ENCODE assay signal across 14 cellular contexts in genomic region chr3:12289562-12289961, GRCh38. TPM values are rescaled to one million over a fixed set of nuclear protein-coding genes. Genes with fewer than 3 reads are reported as not detected.
DNase-seq lines count a peak whose midpoint lies in the region; ATAC-seq and TF ChIP-seq lines count a peak whose summit lies in the region.
"Had no signal": no experiment of that assay in that cellular context is flagged by ENCODE, and none has a peak within 500 bp of the region (broad histone marks: within the 10 kb centered on the region; RNA-seq: fewer than 3 reads in every experiment).

No MANE protein-coding gene starts in this region.

- no peak for TF ChIP-seq POLR2A in stomach (IDR thresholded peaks at IDR 0.05)

- WGBS in stomach, 5 donors: 26 to 43% (median 34%) methylated on average over 2 of the region's 2 CpGs

- H3K9ac ChIP-seq in Karpas-422 (ENCODE audit: low read length): no peak overlapping the region

- peak overlapping the region; percentile 65 to 86 (median 79) for H3K4me3 Mint-ChIP-seq in brain

- no peak for TF ChIP-seq EP300 in stomach (IDR thresholded peaks at IDR 0.05)

- no peak overlapping the region for H2AFZ ChIP-seq in Karpas-422 (ENCODE audit: low read length)

- H3K36me3 ChIP-seq in Karpas-422 (ENCODE audit: insufficient read depth, low read length) (no peaks in the 10 kb centered on the region), lower lobe of right lung (no peaks in the 10 kb centered on the region), stomach (no peaks in the 10 kb centered on the region)
- H3K36me3 ChIP-seq: esophagus squamous epithelium had no signal

- no peaks in the 10 kb centered on the region for H4K20me1 ChIP-seq in Karpas-422 (ENCODE audit: insufficient read depth, low read depth, low read length)

- H3K4me3 ChIP-seq in Karpas-422 (ENCODE audit: low read length) (no peak overlapping the region), lower lobe of right lung (peak overlapping the region; percentile 75), stomach (peak overlapping the region in 3 of 4 donors; percentile 76 to 88 (median 77))

- no peaks in the 10 kb centered on the region; the same call in 1 of the 2 replicates for H3K27me3 ChIP-seq in Karpas-422 (ENCODE audit: low read length)
- peaks cover 25% of the 10 kb centered on the region for H3K27me3 ChIP-seq in lower lobe of right lung (ENCODE audit: low read depth)
- H3K27me3 ChIP-seq in stomach: peaks cover 0 to 32% (median 0%) of the 10 kb centered on the region in 3 donors

- H3K9me2 ChIP-seq in Karpas-422 (replicated peaks; ENCODE audit: insufficient read depth, low read length): no peaks in the 10 kb centered on the region

- H3K4me2 ChIP-seq in Karpas-422 (ENCODE audit: low read depth, low read length, poor library complexity, severe bottlenecking): no peak overlapping the region

- no peaks in the 10 kb centered on the region for H3K4me1 ChIP-seq in Karpas-422 (ENCODE audit: low read length)
- H3K4me1 ChIP-seq in lower lobe of right lung: peaks cover 6% of the 10 kb centered on the region
- H3K4me1 ChIP-seq in stomach: peaks cover 3 to 37% (median 19%) of the 10 kb centered on the region in 4 donors

- peaks cover 74% of the 10 kb centered on the region for H3K27me3 Mint-ChIP-seq in brain

- ATAC-seq in lower lobe of right lung (no peak), HG02981 (IDR thresholded peaks at IDR 0.05; ENCODE audit: unreplicated experiment) (no peak)
- no peak for ATAC-seq in activated naive CD4-positive, alpha-beta T cell treated with anti-CD3 and anti-CD28 coated beads, Interleukin-2, amount 50 U/mL, for 72 hours

- H3K9me3 ChIP-seq in Karpas-422 (ENCODE audit: low read length) (no peaks in the 10 kb centered on the region), lower lobe of right lung (no peaks in the 10 kb centered on the region), stomach (peaks cover 0 to 5% (median 0%) of the 10 kb centered on the region in 4 donors)
- H3K9me3 ChIP-seq: esophagus squamous epithelium had no signal

- no peaks in the 10 kb centered on the region for H3K4me1 Mint-ChIP-seq in brain

- H3K9me3 Mint-ChIP-seq in brain: peaks cover 0 to 9% (median 0%) of the 10 kb centered on the region in 5 experiments
- no peaks in the 10 kb centered on the region for H3K9me3 Mint-ChIP-seq in activated naive CD4-positive, alpha-beta T cell treated with anti-CD3 and anti-CD28 coated beads, Interleukin-2, amount 50 U/mL, for 72 hours
- H3K9me3 Mint-ChIP-seq: activated CD4-positive, alpha-beta memory T cell treated with anti-CD3 and anti-CD28 coated beads, Interleukin-2, amount 10 ng/mL, durations not matched to agents 7 days and 5 days; HFFc6 had no signal

- no peaks in the 10 kb centered on the region for H3K79me2 ChIP-seq in Karpas-422 (ENCODE audit: low read length)

- intact Hi-C loops in lower lobe of right lung (cut with DNase I): no loop called here
- intact Hi-C loops in stomach (cut with DNase I; ENCODE audit: low total_unique reads): no loop called here

- DNase-seq in Karpas-422: peak; percentile 41
- DNase-seq in lower lobe of right lung: no peak
- DNase-seq in stomach: no peak
- DNase-seq in activated naive CD4-positive, alpha-beta T cell treated with anti-CD3 and anti-CD28 coated beads, Interleukin-2, amount 50 U/mL, for 72 hours (ENCODE audit: low spot score in 2 of 2): no peak
- DNase-seq in NAMALWA (ENCODE audit: low spot score): no peak
- DNase-seq: activated CD4-positive, alpha-beta memory T cell treated with anti-CD3 and anti-CD28 coated beads, Interleukin-2, amount 10 ng/mL, durations not matched to agents 7 days and 5 days; activated gamma-delta T cell treated with Interleukin-2 at 50 U/mL for 16 hours; CD8-positive, alpha-beta memory T cell; esophagus squamous epithelium; HFFc6; NCI-H526 treated with DMSO at 0.1 percent for 48 hours; T-helper 9 cell had no signal

- H3K36me3 Mint-ChIP-seq in brain: no peaks in the 10 kb centered on the region
- H3K36me3 Mint-ChIP-seq in activated naive CD4-positive, alpha-beta T cell treated with anti-CD3 and anti-CD28 coated beads, Interleukin-2, amount 50 U/mL, for 72 hours: no peaks in the 10 kb centered on the region
- H3K36me3 Mint-ChIP-seq: CD8-positive, alpha-beta memory T cell had no signal

- TF ChIP-seq CTCF in brain (conservative IDR thresholded peaks at IDR 0.05) (no peak), lower lobe of right lung (IDR thresholded peaks at IDR 0.05) (no peak), stomach (IDR thresholded peaks at IDR 0.05) (no peak)

- H3K27ac ChIP-seq in Karpas-422 (ENCODE audit: low read length) (no peak overlapping the region), lower lobe of right lung (peak overlapping the region; percentile 78), stomach (peak overlapping the region in 3 of 5 donors; percentile 92 to 94 (median 93))

- H3K27ac Mint-ChIP-seq in brain: peak overlapping the region in 1 of 5 experiments; percentile 29
- H3K27ac Mint-ChIP-seq in activated naive CD4-positive, alpha-beta T cell treated with anti-CD3 and anti-CD28 coated beads, Interleukin-2, amount 50 U/mL, for 72 hours: no peak overlapping the region
- H3K27ac Mint-ChIP-seq: activated CD4-positive, alpha-beta memory T cell treated with anti-CD3 and anti-CD28 coated beads, Interleukin-2, amount 10 ng/mL, durations not matched to agents 7 days and 5 days; CD8-positive, alpha-beta memory T cell; HFFc6 had no signal

RNA-seq across cellular contexts. Expression of gene PPARG, which starts 0.7 kb away (rescaled TPM):
- total RNA-seq in Karpas-422 (2014; rRNA removed; shearing (Covaris generic); ENCODE audit: low replicate concordance): not detected in 2 replicates
- polyA plus RNA-seq in brain (ENCODE audit: insufficient read depth, low read depth, low replicate concordance) (0.78 TPM), stomach (10 to 100 TPM in 2 of 3 donors, 1 to 10 TPM in 1; 7.9 to 58.2 (median 26.6) TPM)
- total RNA-seq in lower lobe of right lung (128 TPM), stomach (10 to 100 TPM; 11.0 to 85.2 (median 31.2) TPM)
- under 1 TPM in 1 of 2 donors, not detected in 1; 0.14 TPM for total RNA-seq in activated naive CD4-positive, alpha-beta T cell treated with anti-CD3 and anti-CD28 coated beads, Interleukin-2, amount 50 U/mL, for 72 hours
- polyA plus RNA-seq: CD8-positive, alpha-beta memory T cell had no signal

Comparison
In these comparisons a context has a peak if more than half of its experiments do, and no peak if none do; other contexts are left out.
1. RNA of gene PPARG, which starts 0.7 kb away (total RNA-seq): 128 TPM in lower lobe of right lung (single experiment) and 11.0 to 85.2 TPM in stomach; 0.14 TPM in activated naive CD4-positive, alpha-beta T cell treated with anti-CD3 and anti-CD28 coated beads, Interleukin-2, amount 50 U/mL, for 72 hours and not detected in Karpas-422; every median in the first group is over 10 times any median in the second.